ENCODE assay signal across 15 cellular contexts in the genomic region with DNA sequence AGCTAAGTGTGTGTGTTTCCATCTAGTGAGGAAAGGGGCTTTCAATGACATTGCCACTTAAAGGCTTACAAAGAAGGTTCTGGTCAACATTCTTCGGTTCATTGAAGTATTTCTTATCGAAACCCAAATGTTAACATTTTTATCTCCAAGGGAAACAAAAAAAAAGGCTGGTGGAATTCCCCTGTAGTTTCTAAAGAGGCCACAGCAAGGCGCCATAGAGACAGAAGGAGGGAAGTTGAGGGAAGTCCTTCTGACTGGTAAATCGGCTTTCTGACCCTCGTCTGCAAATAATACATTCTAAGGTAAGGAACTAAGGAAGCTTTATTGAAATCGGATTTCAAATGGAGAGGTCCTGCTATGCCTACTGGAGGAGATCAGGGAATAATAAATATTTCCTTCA. TPM values are rescaled to one million over a fixed set of nuclear protein-coding genes. Genes with fewer than 3 reads are reported as not detected.
A peak's percentile ranks its signal among the peaks of the same experiment; 100 is the strongest.
DNase-seq lines count a peak whose midpoint lies in the region; ATAC-seq and TF ChIP-seq lines count a peak whose summit lies in the region.
"Had no signal": no experiment of that assay in that cellular context is flagged by ENCODE, and none has a peak within 500 bp of the region (broad histone marks: within the 10 kb centered on the region; RNA-seq: fewer than 3 reads in every experiment).

No MANE protein-coding gene starts in this region.

- no peaks in the 10 kb centered on the region for H3K9me3 ChIP-seq in cardiac muscle cell (ENCODE audit: low read depth)
- H3K9me3 ChIP-seq in uterus = no peaks in the 10 kb centered on the region

- no peak for ATAC-seq in left ventricle myocardium superior
- ATAC-seq: activated T-cell treated with anti-CD3 and anti-CD28 coated beads, Interleukin-2, amount 50 U/mL, for 4 hours; GM12878; left lobe of liver had no signal

- H3K9me3 Mint-ChIP-seq in type B pancreatic cell = peaks cover 8% of the 10 kb centered on the region

- peaks cover 9% of the 10 kb centered on the region for H3K4me1 Mint-ChIP-seq in type B pancreatic cell (ENCODE audit: unreplicated experiment)

- intact Hi-C loops in left ventricle myocardium superior (cut with micrococcal nuclease) (no loop called here), uterus (cut with DNase I; ENCODE audit: low total_unique reads) (no loop called here)

- H3K27ac ChIP-seq in cardiac muscle cell = no peak overlapping the region
- no peak overlapping the region for H3K27ac ChIP-seq in uterus
- H3K27ac ChIP-seq: parathyroid adenoma, stomach had no signal

- H3K4me1 ChIP-seq in cardiac muscle cell (ENCODE audit: low read depth) = no peaks in the 10 kb centered on the region
- H3K4me1 ChIP-seq in uterus = no peaks in the 10 kb centered on the region
- H3K4me1 ChIP-seq: parathyroid adenoma, stomach had no signal

- peaks cover 7% of the 10 kb centered on the region for H3K36me3 Mint-ChIP-seq in type B pancreatic cell

- H3K27me3 ChIP-seq in cardiac muscle cell = peaks cover 11% of the 10 kb centered on the region
- H3K27me3 ChIP-seq in uterus = peaks cover 0 to 3% of the 10 kb centered on the region in 2 donors

- H3K4me3 ChIP-seq in cardiac muscle cell (no peak overlapping the region), epithelial cell of proximal tubule (ENCODE audit: low read depth, low read length) (no peak overlapping the region), uterus (no peak overlapping the region)
- H3K4me3 ChIP-seq: GM12878, stomach had no signal

- H3K27me3 Mint-ChIP-seq in type B pancreatic cell = peaks cover 18% of the 10 kb centered on the region

- H3K36me3 ChIP-seq in cardiac muscle cell (no peaks in the 10 kb centered on the region), uterus (no peaks in the 10 kb centered on the region)
- H3K36me3 ChIP-seq: stomach had no signal

- H3K4me3 Mint-ChIP-seq in type B pancreatic cell = peak overlapping the region; percentile 75
- H3K4me3 Mint-ChIP-seq: activated T-cell treated with anti-CD3 and anti-CD28 coated beads, Interleukin-2, amount 50 U/mL, for 4 hours had no signal

- DNase-seq in cardiac muscle cell (ENCODE audit: low read depth in 1 of 2, low spot score in 1 of 2) (peak; percentile 6 to 12), left ventricle myocardium superior (no peak), NCI-H69 (lab: John Stamatoyannopoulos, UW) (peak; percentile 6), epithelial cell of proximal tubule (ENCODE audit: low read depth) (no peak), type B pancreatic cell (ENCODE audit: extremely low spot score, unreplicated experiment) (no peak), medulla oblongata (ENCODE audit: extremely low spot score) (no peak), GM19238 (ENCODE audit: insufficient read length, low spot score) (no peak), uterus (no peak)
- DNase-seq: activated T-cell treated with anti-CD3 and anti-CD28 coated beads, Interleukin-2, amount 50 U/mL, for 4 hours; NCI-H1417 treated with DMSO at 0.1 percent for 48 hours; stimulated activated CD4-positive, alpha-beta T cell treated with anti-CD3 and anti-CD28 coated beads, Interleukin-4, amount 100 ng/mL, for 24 hours; stomach had no signal

- TF ChIP-seq CTCF in cardiac muscle cell (IDR thresholded peaks at IDR 0.05; ENCODE audit: low read depth, low read length) = peak; percentile 22
- peak; percentile 44 for TF ChIP-seq CTCF in epithelial cell of proximal tubule (conservative IDR thresholded peaks at IDR 0.05; ENCODE audit: low read depth, low read length)
- TF ChIP-seq CTCF in type B pancreatic cell (conservative IDR thresholded peaks at IDR 0.05) = peak; percentile 67
- no peak for TF ChIP-seq CTCF in uterus (IDR thresholded peaks at IDR 0.05)

- no peak overlapping the region for H3K27ac Mint-ChIP-seq in type B pancreatic cell

- TF ChIP-seq POLR2A in uterus (IDR thresholded peaks at IDR 0.05) = no peak

RNA-seq across cellular contexts. Expression of gene ZFP42, which starts 1.7 kb away (rescaled TPM):
- total RNA-seq in cardiac muscle cell (0.11 and 0.12 TPM in 2 replicates), left ventricle myocardium superior (not detected), epithelial cell of proximal tubule (1.8 and 8.0 TPM in 2 replicates), type B pancreatic cell (ENCODE audit: low replicate concordance) (12.0 and 33.4 TPM in 2 replicates), uterus (under 1 TPM in 1 of 4 donors, not detected in 3; 0.90 TPM)
- polyA plus RNA-seq in cardiac muscle cell = 0.07 TPM in 1 of 2 replicates, not detected in the other
- total RNA-seq: activated T-cell treated with anti-CD3 and anti-CD28 coated beads, Interleukin-2, amount 50 U/mL, for 4 hours had no signal
- polyA plus RNA-seq: GM12878, stomach had no signal

Comparison
In these comparisons a context has a peak if more than half of its experiments do, and no peak if none do; other contexts are left out.
1. DNase-seq: peak in cardiac muscle cell (2 of 2) and NCI-H69 (single experiment); none in left ventricle myocardium superior (single experiment), epithelial cell of proximal tubule (single experiment), type B pancreatic cell (single experiment), medulla oblongata (single experiment), GM19238 (single experiment) and uterus (0 of 2).
2. CTCF ChIP-seq: peak in cardiac muscle cell (single experiment), epithelial cell of proximal tubule (single experiment) and type B pancreatic cell (single experiment); none in uterus (0 of 4).